In genomic region chr3:14422016-14422963, GRCh38 we compare ENCODE assay signal across 16 cellular contexts. TPM values are rescaled to one million over a fixed set of nuclear protein-coding genes. Genes with fewer than 3 reads are reported as not detected.
DNase-seq lines count a peak whose midpoint lies in the region; ATAC-seq, FAIRE-seq and TF ChIP-seq lines count a peak whose summit lies in the region.
"Had no signal": no experiment of that assay in that cellular context is flagged by ENCODE, and none has a peak within 500 bp of the region (broad histone marks: within the 10 kb centered on the region; RNA-seq: fewer than 3 reads in every experiment).

No MANE protein-coding gene starts in this region.

- peaks cover 4% of the 10 kb centered on the region for H3K36me3 ChIP-seq in iPS-18a (ENCODE audit: control insufficient read depth, low read depth, low read length)

- no peaks in the 10 kb centered on the region for H3K9me3 Mint-ChIP-seq in activated T-cell treated with anti-CD3 and anti-CD28 coated beads, Interleukin-2, amount 50 U/mL, for 24 hours
- H3K9me3 Mint-ChIP-seq in T-cell = no peaks in the 10 kb centered on the region
- H3K9me3 Mint-ChIP-seq in stimulated activated memory B cell treated with anti-CD40 and anti-IgM and Interleukin-4, amounts not matched to agents 10 μg/mL and 1 μg/mL and 100 μg/mL, for 72 hours = no peaks in the 10 kb centered on the region

- ATAC-seq in T-cell (replicated peaks in 1 of 4) = no peak
- no peak for ATAC-seq in stimulated activated memory B cell treated with anti-CD40 and anti-IgM and Interleukin-4, amounts not matched to agents 10 μg/mL and 1 μg/mL and 100 μg/mL, for 72 hours

- no peak for FAIRE-seq in frontal cortex (lab: Jason Lieb, UNC)
- FAIRE-seq: small intestine had no signal

- no peak overlapping the region for H3K4me3 Mint-ChIP-seq in activated T-cell treated with anti-CD3 and anti-CD28 coated beads, Interleukin-2, amount 50 U/mL, for 24 hours
- H3K4me3 Mint-ChIP-seq in T-cell = peak overlapping the region in 1 of 3 donors; percentile 40
- H3K4me3 Mint-ChIP-seq in stimulated activated memory B cell treated with anti-CD40 and anti-IgM and Interleukin-4, amounts not matched to agents 10 μg/mL and 1 μg/mL and 100 μg/mL, for 72 hours = no peak overlapping the region

- no peak for TF ChIP-seq CTCF in GM13976 (IDR thresholded peaks at IDR 0.05; ENCODE audit: borderline replicate concordance, control extremely low read depth, extremely low read depth, insufficient read depth, missing control alignments)

- CTCF ChIA-PET in T-cell (lab: Charles Lee) = no interaction called here

- peak overlapping the region; percentile 32 for H3K4me3 ChIP-seq in iPS-18a (ENCODE audit: low read length)
- H3K4me3 ChIP-seq: coronary artery, SJSA1 had no signal

- H3K27ac ChIP-seq in iPS-18a (ENCODE audit: low read length) = no peak overlapping the region
- H3K27ac ChIP-seq: coronary artery, SJSA1 had no signal

- peaks cover 83% of the 10 kb centered on the region for H3K36me3 Mint-ChIP-seq in activated T-cell treated with anti-CD3 and anti-CD28 coated beads, Interleukin-2, amount 50 U/mL, for 24 hours (ENCODE audit: low read depth)
- peaks cover 12% of the 10 kb centered on the region for H3K36me3 Mint-ChIP-seq in T-cell
- peaks cover 41% of the 10 kb centered on the region for H3K36me3 Mint-ChIP-seq in stimulated activated memory B cell treated with anti-CD40 and anti-IgM and Interleukin-4, amounts not matched to agents 10 μg/mL and 1 μg/mL and 100 μg/mL, for 72 hours

- DNase-seq in activated T-cell treated with anti-CD3 and anti-CD28 coated beads, Interleukin-2, amount 50 U/mL, for 24 hours = no peak
- no peak for DNase-seq in activated T-cell treated with anti-CD3 and anti-CD28 coated beads for 4 hours
- DNase-seq in T-cell = no peak
- DNase-seq in NCI-H1417 (lab: John Stamatoyannopoulos, UW) = no peak
- DNase-seq in GM13976 (ENCODE audit: low spot score) = no peak
- DNase-seq in frontal cortex (ENCODE audit: low spot score in 2 of 2) = no peak
- DNase-seq: anterior cingulate cortex; DMS 273 treated with DMSO at 0.1 percent for 48 hours; hippocampal formation; NCI-H2171 treated with DMSO at 0.1 percent for 48 hours; NK-92 treated with Interleukin-12 subunit alpha and Interleukin-12 subunit beta, amount 100 ng/mL, for 24 hours had no signal

- peaks cover 63% of the 10 kb centered on the region for H3K4me1 Mint-ChIP-seq in activated T-cell treated with anti-CD3 and anti-CD28 coated beads, Interleukin-2, amount 50 U/mL, for 24 hours (ENCODE audit: low read depth)
- peaks cover 50 to 67% (median 64%) of the 10 kb centered on the region in 3 donors for H3K4me1 Mint-ChIP-seq in T-cell
- peaks cover 74% of the 10 kb centered on the region for H3K4me1 Mint-ChIP-seq in stimulated activated memory B cell treated with anti-CD40 and anti-IgM and Interleukin-4, amounts not matched to agents 10 μg/mL and 1 μg/mL and 100 μg/mL, for 72 hours

- no peaks in the 10 kb centered on the region for H3K9me3 ChIP-seq in iPS-18a (ENCODE audit: control insufficient read depth, low read depth, low read length)
- H3K9me3 ChIP-seq: SJSA1 had no signal

- no peaks in the 10 kb centered on the region for H3K27me3 ChIP-seq in iPS-18a (ENCODE audit: control insufficient read depth, insufficient read depth, low read length)
- H3K27me3 ChIP-seq: SJSA1 had no signal

- peaks cover 54% of the 10 kb centered on the region for H3K4me1 ChIP-seq in iPS-18a (ENCODE audit: control insufficient read depth, low read depth, low read length)

- H3K9ac ChIP-seq in iPS-18a (ENCODE audit: low read length) = no peak overlapping the region

- peak overlapping the region; percentile 90 for H3K27ac Mint-ChIP-seq in activated T-cell treated with anti-CD3 and anti-CD28 coated beads, Interleukin-2, amount 50 U/mL, for 24 hours
- peak overlapping the region; percentile 99 for H3K27ac Mint-ChIP-seq in T-cell
- H3K27ac Mint-ChIP-seq in stimulated activated memory B cell treated with anti-CD40 and anti-IgM and Interleukin-4, amounts not matched to agents 10 μg/mL and 1 μg/mL and 100 μg/mL, for 72 hours = peak overlapping the region; percentile 94

- no peaks in the 10 kb centered on the region for H3K27me3 Mint-ChIP-seq in activated T-cell treated with anti-CD3 and anti-CD28 coated beads, Interleukin-2, amount 50 U/mL, for 24 hours
- H3K27me3 Mint-ChIP-seq in T-cell = no peaks in the 10 kb centered on the region
- no peaks in the 10 kb centered on the region for H3K27me3 Mint-ChIP-seq in stimulated activated memory B cell treated with anti-CD40 and anti-IgM and Interleukin-4, amounts not matched to agents 10 μg/mL and 1 μg/mL and 100 μg/mL, for 72 hours

- POLR2A ChIA-PET in T-cell (lab: Charles Lee) = no interaction called here

- in situ Hi-C loops in GM13976 (cut with MboI; ENCODE audit: low sequenced_read_pairs, unreplicated experiment) = no loop called here

RNA-seq across cellular contexts. Expression of gene SLC6A6, which starts 19.9 kb away (rescaled TPM):
- total RNA-seq in T-cell (10 to 100 TPM; 49.3 to 72.5 (median 63.6) TPM), frontal cortex (15.1 TPM)
